In the genomic region with DNA sequence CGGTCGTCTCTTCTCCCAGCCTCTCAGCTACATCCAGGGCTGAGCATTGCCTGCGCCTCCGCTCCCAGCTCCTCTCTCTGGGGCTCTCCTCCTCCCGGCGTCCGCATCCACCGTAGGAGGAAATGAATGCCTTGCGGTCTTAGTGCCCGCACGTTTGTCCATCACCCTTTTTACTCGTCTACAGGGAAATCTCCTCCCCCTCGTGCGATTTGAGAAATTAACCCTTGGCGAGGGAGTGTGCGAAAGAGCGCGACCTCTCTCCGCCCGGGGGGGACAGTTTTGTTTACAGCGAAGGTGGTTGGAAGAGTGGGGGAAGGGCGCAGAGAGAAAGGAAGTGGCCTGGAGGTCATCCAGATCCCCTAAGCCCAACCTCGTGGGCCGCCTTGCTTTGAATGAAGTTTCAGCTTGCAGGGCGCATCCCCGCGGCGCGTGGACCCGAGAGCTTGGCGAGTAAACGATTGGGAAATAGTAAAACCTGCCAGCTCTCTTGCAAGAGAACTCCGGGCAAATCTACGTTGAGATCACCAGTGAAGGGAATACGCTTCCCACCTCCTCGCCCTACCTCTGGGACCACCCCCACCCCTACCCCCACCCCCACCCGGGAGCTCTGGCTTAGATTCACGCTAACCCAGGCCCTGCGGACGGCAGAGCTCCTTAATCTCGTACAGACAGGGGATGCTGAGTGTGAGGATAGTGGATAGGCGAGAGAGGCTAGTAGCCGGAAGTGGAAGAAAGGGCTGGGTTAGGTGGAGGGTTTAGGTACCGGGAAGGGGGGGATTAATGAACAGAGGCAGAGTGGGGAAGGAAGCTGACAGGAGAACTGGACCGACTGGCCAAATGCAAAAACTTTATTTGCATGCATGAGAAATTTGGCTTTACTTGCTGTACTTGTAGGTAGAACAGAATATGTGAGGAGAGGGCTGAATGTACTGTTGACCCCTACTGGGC, we compare ENCODE assay signal across 8 cellular contexts. TPM values are rescaled to one million over a fixed set of nuclear protein-coding genes. Genes with fewer than 3 reads are reported as not detected.
DNase-seq lines count a peak whose midpoint lies in the region; ATAC-seq and TF ChIP-seq lines count a peak whose summit lies in the region.

A gene with protein sequence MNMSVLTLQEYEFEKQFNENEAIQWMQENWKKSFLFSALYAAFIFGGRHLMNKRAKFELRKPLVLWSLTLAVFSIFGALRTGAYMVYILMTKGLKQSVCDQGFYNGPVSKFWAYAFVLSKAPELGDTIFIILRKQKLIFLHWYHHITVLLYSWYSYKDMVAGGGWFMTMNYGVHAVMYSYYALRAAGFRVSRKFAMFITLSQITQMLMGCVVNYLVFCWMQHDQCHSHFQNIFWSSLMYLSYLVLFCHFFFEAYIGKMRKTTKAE (minus strand): TSS at position 144 of the 948 bp plus-strand sequence. CDS start 280 bp downstream, outside the sequence.

- H3K27me3 ChIP-seq in esophagus squamous epithelium: no peaks in the 10 kb centered on the region
- H3K27me3 ChIP-seq in mucosa of rectum (ENCODE audit: control insufficient read depth in 2 of 2, insufficient read depth in 2 of 2, low read length in 2 of 2): no peaks in the 10 kb centered on the region

- intact Hi-C loops in esophagus squamous epithelium (cut with DNase I): no loop called here

- peaks cover 32% of the 10 kb centered on the region for H3K4me1 Mint-ChIP-seq in stimulated activated naive CD8-positive, alpha-beta T cell treated with anti-CD3 and anti-CD28 coated beads, Interleukin-15, Interleukin-2, amounts not matched to agents 100 ng/mL and 50 ng/mL, for 24 hours (ENCODE audit: low read depth)

- peak; percentile 27 for ATAC-seq in HG03196 (IDR thresholded peaks at IDR 0.05; ENCODE audit: unreplicated experiment)
- no peak for ATAC-seq in HG03439 (IDR thresholded peaks at IDR 0.05; ENCODE audit: unreplicated experiment)

- H3K9ac ChIP-seq in mucosa of rectum (ENCODE audit: low read depth in 1 of 2, low read length in 2 of 2): peak within 1 kb of the TSS; percentile 60 to 92

- H3K4me3 ChIP-seq in esophagus squamous epithelium (peak within 1 kb of the TSS; percentile 69 to 97 (median 80)), mucosa of rectum (ENCODE audit: low read length in 2 of 2) (peak within 1 kb of the TSS; percentile 77 to 80)

- no peaks in the 10 kb centered on the region for H3K36me3 ChIP-seq in esophagus squamous epithelium
- no peaks in the 10 kb centered on the region for H3K36me3 ChIP-seq in mucosa of rectum (ENCODE audit: control insufficient read depth in 2 of 2, insufficient read depth in 2 of 2, low read length in 2 of 2)

- no peaks in the 10 kb centered on the region for H3K27me3 Mint-ChIP-seq in stimulated activated naive CD8-positive, alpha-beta T cell treated with anti-CD3 and anti-CD28 coated beads, Interleukin-15, Interleukin-2, amounts not matched to agents 100 ng/mL and 50 ng/mL, for 24 hours

- peak within 1 kb of the TSS; percentile 87 to 97 (median 92) for H3K27ac ChIP-seq in esophagus squamous epithelium
- H3K27ac ChIP-seq in mucosa of rectum (ENCODE audit: low read depth in 2 of 2, low read length in 2 of 2): peak within 1 kb of the TSS; percentile 92 to 93

- peak within 1 kb of the TSS; percentile 99 for H3K27ac Mint-ChIP-seq in stimulated activated naive CD8-positive, alpha-beta T cell treated with anti-CD3 and anti-CD28 coated beads, Interleukin-15, Interleukin-2, amounts not matched to agents 100 ng/mL and 50 ng/mL, for 24 hours

- 2% methylated on average over 20 to 24 of the region's 45 CpGs for WGBS in esophagus squamous epithelium, 2 donors

- H3K4me1 ChIP-seq in esophagus squamous epithelium: peaks cover 0 to 38% (median 3%) of the 10 kb centered on the region in 3 donors
- H3K4me1 ChIP-seq in mucosa of rectum (ENCODE audit: control insufficient read depth in 2 of 2, insufficient read depth in 2 of 2, low read length in 2 of 2): peaks cover 12 to 21% of the 10 kb centered on the region in 2 donors

- TF ChIP-seq CTCF in esophagus squamous epithelium (IDR thresholded peaks at IDR 0.05): no peak

- H3K9me3 Mint-ChIP-seq in stimulated activated naive CD8-positive, alpha-beta T cell treated with anti-CD3 and anti-CD28 coated beads, Interleukin-15, Interleukin-2, amounts not matched to agents 100 ng/mL and 50 ng/mL, for 24 hours: no peaks in the 10 kb centered on the region

- H3K36me3 Mint-ChIP-seq in stimulated activated naive CD8-positive, alpha-beta T cell treated with anti-CD3 and anti-CD28 coated beads, Interleukin-15, Interleukin-2, amounts not matched to agents 100 ng/mL and 50 ng/mL, for 24 hours (ENCODE audit: low read depth): peaks cover 6% of the 10 kb centered on the region

- DNase-seq in GDM1 (lab: John Stamatoyannopoulos, UW) (peak; percentile 36), NCI-H82 treated with DMSO at 0.1 percent for 48 hours (lab: John Stamatoyannopoulos, UW; ENCODE audit: unreplicated experiment) (peak; percentile 80), esophagus squamous epithelium (lab: John Stamatoyannopoulos, UW) (no peak)
- DNase-seq in activated T-cell treated with anti-CD3 and anti-CD28 coated beads, Interleukin-2, amount 50 U/mL, for 1 hour: peak; percentile 26

- H3K9me3 ChIP-seq in esophagus squamous epithelium (no peaks in the 10 kb centered on the region), mucosa of rectum (ENCODE audit: control insufficient read depth in 2 of 2, low read length in 2 of 2) (no peaks in the 10 kb centered on the region)

- peak in 1 of 4 donors; percentile 19 for TF ChIP-seq POLR2A in esophagus squamous epithelium (IDR thresholded peaks at IDR 0.05)

- H3K4me3 Mint-ChIP-seq in stimulated activated naive CD8-positive, alpha-beta T cell treated with anti-CD3 and anti-CD28 coated beads, Interleukin-15, Interleukin-2, amounts not matched to agents 100 ng/mL and 50 ng/mL, for 24 hours: peak within 1 kb of the TSS; percentile 96

RNA-seq across cellular contexts. Expression of the gene that starts here (rescaled TPM):
- 10 to 100 TPM; 13.0 to 39.5 (median 19.4) TPM for total RNA-seq in esophagus squamous epithelium
